In genomic region chr19:17576758-17577532, GRCh38 we compare ENCODE assay signal across 1 cellular context.
TF ChIP-seq lines count a peak whose summit lies in the region.

No MANE protein-coding gene starts in this region.

TF ChIP-seq in H1, 55 proteins besides CTCF, POLR2A, EP300 and RAD21 (continued from another document):
- no peak for TF ChIP-seq RXRA (IDR thresholded peaks at IDR 0.05; ENCODE audit: insufficient read depth, low read depth, low read length)
- no peak for TF ChIP-seq ZNF274 (IDR thresholded peaks at IDR 0.05; ENCODE audit: borderline replicate concordance, extremely low read depth, low read length)
- no peak for TF ChIP-seq TBP (IDR thresholded peaks at IDR 0.05; ENCODE audit: low read depth, low read length)
- TF ChIP-seq RNF2 (IDR thresholded peaks at IDR 0.05; ENCODE audit: borderline replicate concordance, low read depth, low read length, missing control alignments, poor library complexity, severe bottlenecking), result no peak
- TF ChIP-seq TEAD4 (IDR thresholded peaks at IDR 0.05; ENCODE audit: low read depth, low read length), result no peak
